ENCODE assay signal across 10 cellular contexts in genomic region chr20:62898970-62899632, GRCh38. TPM values are rescaled to one million over a fixed set of nuclear protein-coding genes. Genes with fewer than 3 reads are reported as not detected.
DNase-seq lines count a peak whose midpoint lies in the region; ATAC-seq and TF ChIP-seq lines count a peak whose summit lies in the region.
"Had no signal": no experiment of that assay in that cellular context is flagged by ENCODE, and none has a peak within 500 bp of the region (broad histone marks: within the 10 kb centered on the region; RNA-seq: fewer than 3 reads in every experiment).

No MANE protein-coding gene starts in this region.

- H3K27me3 ChIP-seq in hepatocyte, result no peaks in the 10 kb centered on the region
- H3K27me3 ChIP-seq: colonic mucosa had no signal

- H3K4me1 Mint-ChIP-seq in activated CD4-positive, alpha-beta T cell treated with anti-CD3 and anti-CD28 coated beads, Interleukin-2, amount 10 ng/mL, durations not matched to agents 7 days and 5 days, result peaks cover 39% of the 10 kb centered on the region
- H3K4me1 Mint-ChIP-seq in central memory CD8-positive, alpha-beta T cell, result peaks cover 35% of the 10 kb centered on the region
- H3K4me1 Mint-ChIP-seq in stimulated activated naive B cell treated with anti-CD40 and anti-IgM and Interleukin-4, amounts not matched to agents 10 μg/mL and 1 μg/mL and 100 μg/mL, for 72 hours, result peaks cover 19 to 31% of the 10 kb centered on the region in 2 donors

- no peak overlapping the region for H3K27ac ChIP-seq in hepatocyte
- H3K27ac ChIP-seq: colonic mucosa had no signal

- H2AFZ ChIP-seq in hepatocyte, result no peak overlapping the region

- peaks cover 37% of the 10 kb centered on the region for H3K36me3 Mint-ChIP-seq in activated CD4-positive, alpha-beta T cell treated with anti-CD3 and anti-CD28 coated beads, Interleukin-2, amount 10 ng/mL, durations not matched to agents 7 days and 5 days (ENCODE audit: low read depth)
- H3K36me3 Mint-ChIP-seq in central memory CD8-positive, alpha-beta T cell (ENCODE audit: insufficient read depth), result peaks cover 59% of the 10 kb centered on the region
- peaks cover 18 to 44% of the 10 kb centered on the region in 2 donors for H3K36me3 Mint-ChIP-seq in stimulated activated naive B cell treated with anti-CD40 and anti-IgM and Interleukin-4, amounts not matched to agents 10 μg/mL and 1 μg/mL and 100 μg/mL, for 72 hours

- H4K20me1 ChIP-seq in hepatocyte (ENCODE audit: insufficient read depth, poor library complexity, severe bottlenecking), result peaks cover 10% of the 10 kb centered on the region

- H3K27me3 Mint-ChIP-seq in activated CD4-positive, alpha-beta T cell treated with anti-CD3 and anti-CD28 coated beads, Interleukin-2, amount 10 ng/mL, durations not matched to agents 7 days and 5 days, result no peaks in the 10 kb centered on the region
- H3K27me3 Mint-ChIP-seq in central memory CD8-positive, alpha-beta T cell, result no peaks in the 10 kb centered on the region
- H3K27me3 Mint-ChIP-seq in stimulated activated naive B cell treated with anti-CD40 and anti-IgM and Interleukin-4, amounts not matched to agents 10 μg/mL and 1 μg/mL and 100 μg/mL, for 72 hours, result no peaks in the 10 kb centered on the region

- peaks cover 4% of the 10 kb centered on the region for H3K36me3 ChIP-seq in hepatocyte (replicated peaks; ENCODE audit: insufficient read depth, low read depth)

- no peak for ATAC-seq in central memory CD8-positive, alpha-beta T cell (replicated peaks; ENCODE audit: extremely low read depth, poor library complexity, severe bottlenecking)
- peak in 1 of 2 donors; percentile 26 for ATAC-seq in stimulated activated naive B cell treated with anti-CD40 and anti-IgM and Interleukin-4, amounts not matched to agents 10 μg/mL and 1 μg/mL and 100 μg/mL, for 72 hours (replicated peaks)
- ATAC-seq in HG03095 (IDR thresholded peaks at IDR 0.05; ENCODE audit: unreplicated experiment), result no peak

- H3K9me2 ChIP-seq in hepatocyte (replicated peaks; ENCODE audit: insufficient read depth), result no peaks in the 10 kb centered on the region

- H3K4me3 ChIP-seq in hepatocyte, result no peak overlapping the region
- H3K4me3 ChIP-seq: colonic mucosa had no signal

- H3K9me3 ChIP-seq in hepatocyte (ENCODE audit: low read depth), result no peaks in the 10 kb centered on the region
- H3K9me3 ChIP-seq: colonic mucosa had no signal

- TF ChIP-seq CTCF in hepatocyte (IDR thresholded peaks at IDR 0.05; ENCODE audit: poor library complexity), result no peak

- H3K4me1 ChIP-seq in hepatocyte (ENCODE audit: insufficient read depth), result peaks cover 19% of the 10 kb centered on the region

- 67% methylated on average over 16 of the region's 16 CpGs for WGBS in hepatocyte (ENCODE audit: low lambda C conversion rate, missing lambda C conversion rate)

- CTCF ChIA-PET in activated CD4-positive, alpha-beta T cell treated with anti-CD3 and anti-CD28 coated beads, Interleukin-2, amount 10 ng/mL, durations not matched to agents 7 days and 5 days (lab: Charles Lee), result interaction anchor here (0.8 to 1.6 kb wide), 6 partner anchors 8 to 79 kb away, joined by 3 to 5 read pairs (median 3); no protein-coding TSS in a partner anchor

- POLR2A ChIA-PET in activated CD4-positive, alpha-beta T cell treated with anti-CD3 and anti-CD28 coated beads, Interleukin-2, amount 10 ng/mL, durations not matched to agents 7 days and 5 days (lab: Charles Lee), result no interaction called here

- H3K9me3 Mint-ChIP-seq in activated CD4-positive, alpha-beta T cell treated with anti-CD3 and anti-CD28 coated beads, Interleukin-2, amount 10 ng/mL, durations not matched to agents 7 days and 5 days, result no peaks in the 10 kb centered on the region
- no peaks in the 10 kb centered on the region for H3K9me3 Mint-ChIP-seq in central memory CD8-positive, alpha-beta T cell
- H3K9me3 Mint-ChIP-seq in stimulated activated naive B cell treated with anti-CD40 and anti-IgM and Interleukin-4, amounts not matched to agents 10 μg/mL and 1 μg/mL and 100 μg/mL, for 72 hours, result no peaks in the 10 kb centered on the region
- H3K9me3 Mint-ChIP-seq: nephron progenitor cell had no signal

- H3K4me3 Mint-ChIP-seq in activated CD4-positive, alpha-beta T cell treated with anti-CD3 and anti-CD28 coated beads, Interleukin-2, amount 10 ng/mL, durations not matched to agents 7 days and 5 days, result no peak overlapping the region
- peak overlapping the region; percentile 29 for H3K4me3 Mint-ChIP-seq in central memory CD8-positive, alpha-beta T cell
- H3K4me3 Mint-ChIP-seq in stimulated activated naive B cell treated with anti-CD40 and anti-IgM and Interleukin-4, amounts not matched to agents 10 μg/mL and 1 μg/mL and 100 μg/mL, for 72 hours, result peak overlapping the region in 1 of 2 donors; percentile 32
- H3K4me3 Mint-ChIP-seq: nephron progenitor cell had no signal

- peaks cover 4% of the 10 kb centered on the region for H3K79me2 ChIP-seq in hepatocyte

- DNase-seq in activated CD4-positive, alpha-beta T cell treated with anti-CD3 and anti-CD28 coated beads, Interleukin-2, amount 10 ng/mL, durations not matched to agents 7 days and 5 days, result no peak
- no peak for DNase-seq in activated CD4-positive, alpha-beta T cell treated with anti-CD3 and anti-CD28 coated beads for 1 hour
- peak; percentile 31 for DNase-seq in NCI-H2171 (lab: John Stamatoyannopoulos, UW)
- no peak for DNase-seq in central memory CD8-positive, alpha-beta T cell (ENCODE audit: low spot score in 2 of 2)
- DNase-seq in stimulated activated naive B cell treated with anti-CD40 and anti-IgM and Interleukin-4, amounts not matched to agents 10 μg/mL and 1 μg/mL and 100 μg/mL, for 72 hours, result no peak
- no peak for DNase-seq in occipital lobe (lab: John Stamatoyannopoulos, UW)
- DNase-seq in hepatocyte (ENCODE audit: low spot score), result no peak
- DNase-seq: colonic mucosa, nephron progenitor cell had no signal

- H3K4me2 ChIP-seq in hepatocyte, result no peak overlapping the region

- H3K27ac Mint-ChIP-seq in activated CD4-positive, alpha-beta T cell treated with anti-CD3 and anti-CD28 coated beads, Interleukin-2, amount 10 ng/mL, durations not matched to agents 7 days and 5 days, result peak overlapping the region; percentile 58
- peak overlapping the region; percentile 69 for H3K27ac Mint-ChIP-seq in central memory CD8-positive, alpha-beta T cell (ENCODE audit: low read depth)
- peak overlapping the region; percentile 76 for H3K27ac Mint-ChIP-seq in stimulated activated naive B cell treated with anti-CD40 and anti-IgM and Interleukin-4, amounts not matched to agents 10 μg/mL and 1 μg/mL and 100 μg/mL, for 72 hours
- H3K27ac Mint-ChIP-seq: nephron progenitor cell had no signal

RNA-seq across cellular contexts. Expression of gene DIDO1, which starts 27.2 kb away (rescaled TPM):
- 10 to 100 TPM; 78.3 to 79.4 TPM for total RNA-seq in activated CD4-positive, alpha-beta T cell treated with anti-CD3 and anti-CD28 coated beads, Interleukin-2, amount 10 ng/mL, durations not matched to agents 7 days and 5 days
- total RNA-seq in occipital lobe (43.4 TPM), hepatocyte (31.5 and 31.6 TPM in 2 replicates)
- 23.7 and 26.5 TPM in 2 replicates for polyA plus RNA-seq in hepatocyte

RNA-seq across cellular contexts. Expression of gene TCFL5, which starts 37.5 kb away (rescaled TPM):
- 1 to 10 TPM; 7.9 to 8.4 TPM for total RNA-seq in activated CD4-positive, alpha-beta T cell treated with anti-CD3 and anti-CD28 coated beads, Interleukin-2, amount 10 ng/mL, durations not matched to agents 7 days and 5 days
- total RNA-seq in occipital lobe (12.3 TPM), hepatocyte (9.1 and 9.5 TPM in 2 replicates)
- 8.5 and 10.5 TPM in 2 replicates for polyA plus RNA-seq in hepatocyte

RNA-seq across cellular contexts. Expression of gene GID8, which starts 38.8 kb away (rescaled TPM):
- total RNA-seq in activated CD4-positive, alpha-beta T cell treated with anti-CD3 and anti-CD28 coated beads, Interleukin-2, amount 10 ng/mL, durations not matched to agents 7 days and 5 days, result 10 to 100 TPM; 32.5 to 35.1 TPM
- 56.9 TPM for total RNA-seq in occipital lobe
- total RNA-seq in hepatocyte, result 35.4 and 35.5 TPM in 2 replicates
- polyA plus RNA-seq in hepatocyte, result 16.5 and 17.9 TPM in 2 replicates

RNA-seq across cellular contexts. Expression of gene SLC17A9, which starts 53.4 kb away (rescaled TPM):
- total RNA-seq in activated CD4-positive, alpha-beta T cell treated with anti-CD3 and anti-CD28 coated beads, Interleukin-2, amount 10 ng/mL, durations not matched to agents 7 days and 5 days, result 10 to 100 TPM; 11.6 to 12.6 TPM
- total RNA-seq in occipital lobe (0.16 TPM), hepatocyte (17.3 and 26.9 TPM in 2 replicates)
- polyA plus RNA-seq in hepatocyte, result 83.9 and 113 TPM in 2 replicates
